14 cellular contexts compared by ENCODE assay signal in genomic region chr3:123834631-123835030, GRCh38. TPM values are rescaled to one million over a fixed set of nuclear protein-coding genes. Genes with fewer than 3 reads are reported as not detected.
DNase-seq lines count a peak whose midpoint lies in the region; ATAC-seq and TF ChIP-seq lines count a peak whose summit lies in the region.
"Had no signal": no experiment of that assay in that cellular context is flagged by ENCODE, and none has a peak within 500 bp of the region (broad histone marks: within the 10 kb centered on the region; RNA-seq: fewer than 3 reads in every experiment).

No MANE protein-coding gene starts in this region.

- H2AFZ ChIP-seq in neural progenitor cell (replicated peaks): no peak overlapping the region

- peaks cover 31% of the 10 kb centered on the region for H3K4me1 ChIP-seq in SJCRH30
- H3K4me1 ChIP-seq in neural progenitor cell: no peaks in the 10 kb centered on the region

- H3K4me3 ChIP-seq in SJCRH30 (no peak overlapping the region), neural progenitor cell (no peak overlapping the region)

- H3K36me3 Mint-ChIP-seq in neural progenitor cell: peaks cover 60% of the 10 kb centered on the region
- H3K36me3 Mint-ChIP-seq: activated CD4-positive, alpha-beta memory T cell treated with anti-CD3 and anti-CD28 coated beads for 36 hours had no signal

- no peak overlapping the region for H3K4me3 Mint-ChIP-seq in neural progenitor cell
- H3K4me3 Mint-ChIP-seq: activated CD4-positive, alpha-beta memory T cell treated with anti-CD3 and anti-CD28 coated beads for 36 hours had no signal

- H3K4me1 Mint-ChIP-seq in neural progenitor cell: peaks cover 31% of the 10 kb centered on the region

- no peak for TF ChIP-seq CTCF in neural progenitor cell (IDR thresholded peaks at IDR 0.05)

- H3F3A ChIP-seq in neural progenitor cell (ENCODE audit: low read depth): no peaks in the 10 kb centered on the region

- peak; percentile 6 for DNase-seq in DMS79 treated with DMSO at 0.1 percent for 48 hours (lab: John Stamatoyannopoulos, UW)
- no peak for DNase-seq in DMS79 (lab: John Stamatoyannopoulos, UW)
- peak; percentile 28 to 47 for DNase-seq in SJCRH30
- DNase-seq in fibroblast of gingiva (ENCODE audit: low read depth): peak; percentile 85
- no peak for DNase-seq in GM19240 (ENCODE audit: insufficient read length, low spot score)
- no peak for DNase-seq in NCI-H128 (lab: John Stamatoyannopoulos, UW; ENCODE audit: unreplicated experiment)
- no peak for DNase-seq in neural progenitor cell (ENCODE audit: low spot score)
- DNase-seq: activated CD4-positive, alpha-beta memory T cell treated with anti-CD3 and anti-CD28 coated beads for 36 hours; activated naive CD4-positive, alpha-beta T cell treated with Interleukin-2 at 50 U/mL for 16 hours; NCI-H1092; NCI-H69; T-helper 1 cell had no signal

- H3K9ac ChIP-seq in neural progenitor cell: no peak overlapping the region

- no peaks in the 10 kb centered on the region for H3K27me3 ChIP-seq in SJCRH30
- no peaks in the 10 kb centered on the region for H3K27me3 ChIP-seq in neural progenitor cell

- peaks cover 12% of the 10 kb centered on the region for H3K79me2 ChIP-seq in neural progenitor cell (ENCODE audit: low read depth)

- no peak overlapping the region for H3K27ac Mint-ChIP-seq in neural progenitor cell
- H3K27ac Mint-ChIP-seq: activated CD4-positive, alpha-beta memory T cell treated with anti-CD3 and anti-CD28 coated beads for 36 hours had no signal

- no peak overlapping the region for H3K4me2 ChIP-seq in neural progenitor cell

- H3K27me3 Mint-ChIP-seq in neural progenitor cell (ENCODE audit: insufficient read depth, low read depth): no peaks in the 10 kb centered on the region

- H3K9me3 ChIP-seq in SJCRH30 (replicated peaks) (no peaks in the 10 kb centered on the region), neural progenitor cell (ENCODE audit: low read depth) (peaks cover 8% of the 10 kb centered on the region)

- ATAC-seq in HG02981 (IDR thresholded peaks at IDR 0.05; ENCODE audit: unreplicated experiment): no peak

- H3K36me3 ChIP-seq in SJCRH30: no peaks in the 10 kb centered on the region
- H3K36me3 ChIP-seq in neural progenitor cell: peaks cover 8% of the 10 kb centered on the region

- peak overlapping the region; percentile 31; the same call in 1 of the 2 replicates for H3K27ac ChIP-seq in SJCRH30
- H3K27ac ChIP-seq in neural progenitor cell: no peak overlapping the region
- H3K27ac ChIP-seq: 22Rv1 had no signal

- H3K9me3 Mint-ChIP-seq in neural progenitor cell: peaks cover 48% of the 10 kb centered on the region

- H4K20me1 ChIP-seq in neural progenitor cell (ENCODE audit: low read depth): no peaks in the 10 kb centered on the region

RNA-seq across cellular contexts. Expression of gene MYLK, which starts 49.5 kb away (rescaled TPM):
- total RNA-seq in SJCRH30 (2014; rRNA removed; shearing (Covaris generic)): 3.2 and 4.3 TPM in 2 replicates
- total RNA-seq in neural progenitor cell (ENCODE audit: low replicate concordance): 28.4 and 34.3 TPM in 2 replicates

Comparison
In these comparisons a context has a peak if more than half of its experiments do, and no peak if none do; other contexts are left out.
1. DNase-seq: peak in DMS79 treated with DMSO at 0.1 percent for 48 hours (single experiment), SJCRH30 (2 of 2) and fibroblast of gingiva (single experiment); none in DMS79 (single experiment), GM19240 (single experiment), NCI-H128 (single experiment) and neural progenitor cell (single experiment).